ENCODE assay signal across 1 cellular context in genomic region chr20:23350007-23350854, GRCh38.
TF ChIP-seq lines count a peak whose summit lies in the region.

NXT1 (plus strand) TSS chr20:23350791; CDS start chr20:23354042, 3,251 bp downstream.

TF ChIP-seq in SK-N-SH, 30 proteins besides CTCF, POLR2A, EP300 and RAD21 (continued from another document):
- TF ChIP-seq USF2 (IDR thresholded peaks at IDR 0.05; ENCODE audit: borderline replicate concordance, low read depth, low read length) = no peak
- TF ChIP-seq MAX (IDR thresholded peaks at IDR 0.05; ENCODE audit: low read depth) = peak; percentile 85
- peak; percentile 9; the same call in 1 of the 2 replicates for TF ChIP-seq ZBTB33 (IDR thresholded peaks at IDR 0.05; ENCODE audit: borderline replicate concordance, low read depth)
- TF ChIP-seq SMC3 (IDR thresholded peaks at IDR 0.05; ENCODE audit: low read depth, low read length) = no peak
- TF ChIP-seq RXRA (IDR thresholded peaks at IDR 0.05; ENCODE audit: borderline replicate concordance, low read depth) = no peak
- TF ChIP-seq GABPA (IDR thresholded peaks at IDR 0.05; ENCODE audit: low read depth) = peak; percentile 93
- TF ChIP-seq SIN3A (IDR thresholded peaks at IDR 0.05; ENCODE audit: borderline replicate concordance, low read depth, low read length) = no peak; the same call in 1 of the 2 replicates
- no peak for TF ChIP-seq GATA2 (CRISPR knock-in tag; IDR thresholded peaks at IDR 0.05)
- TF ChIP-seq FOXJ3 (CRISPR knock-in tag; IDR thresholded peaks at IDR 0.05) = no peak
- no peak for TF ChIP-seq JUND (IDR thresholded peaks at IDR 0.05)
